ENCODE assay signal across 1 cellular context in genomic region chr1:94265931-94266330, GRCh38.
TF ChIP-seq lines count a peak whose summit lies in the region.

No MANE protein-coding gene starts in this region.

TF ChIP-seq in SK-N-SH, 30 proteins besides CTCF, POLR2A, EP300 and RAD21 (continued from another document):
- TF ChIP-seq ZBTB33 (IDR thresholded peaks at IDR 0.05; ENCODE audit: borderline replicate concordance, low read depth) = 0 out of 2 replicates have a peak, but pooled peaks have one; percentile 46
- TF ChIP-seq TEAD4 (IDR thresholded peaks at IDR 0.05; ENCODE audit: borderline replicate concordance, insufficient read depth) = peak; percentile 79
- peak; percentile 87 for TF ChIP-seq FOSL2 (IDR thresholded peaks at IDR 0.05; ENCODE audit: borderline replicate concordance, low read depth)
- TF ChIP-seq YY1 (IDR thresholded peaks at IDR 0.05; ENCODE audit: low read depth) = no peak
- peak; percentile 86 for TF ChIP-seq JUND (IDR thresholded peaks at IDR 0.05)
- TF ChIP-seq, protein P1, sequence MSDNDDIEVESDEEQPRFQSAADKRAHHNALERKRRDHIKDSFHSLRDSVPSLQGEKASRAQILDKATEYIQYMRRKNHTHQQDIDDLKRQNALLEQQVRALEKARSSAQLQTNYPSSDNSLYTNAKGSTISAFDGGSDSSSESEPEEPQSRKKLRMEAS (IDR thresholded peaks at IDR 0.05; ENCODE audit: low read depth) = peak; percentile 76
- TF ChIP-seq MEF2A (IDR thresholded peaks at IDR 0.05; ENCODE audit: borderline replicate concordance, low read depth) = no peak
- no peak for TF ChIP-seq RXRA (IDR thresholded peaks at IDR 0.05; ENCODE audit: borderline replicate concordance, low read depth)
- TF ChIP-seq FOXM1 (IDR thresholded peaks at IDR 0.05; ENCODE audit: low read depth) = peak; percentile 74
- peak; percentile 98 for TF ChIP-seq TCF12 (IDR thresholded peaks at IDR 0.05)
- 0 out of 2 replicates have a peak, but pooled peaks have one; percentile 8 for TF ChIP-seq USF1 (IDR thresholded peaks at IDR 0.05; ENCODE audit: borderline replicate concordance, low read depth)
- peak; percentile 55; the same call in 1 of the 2 replicates for TF ChIP-seq SIN3A (IDR thresholded peaks at IDR 0.05; ENCODE audit: borderline replicate concordance, low read depth, low read length)
- TF ChIP-seq, protein P2, sequence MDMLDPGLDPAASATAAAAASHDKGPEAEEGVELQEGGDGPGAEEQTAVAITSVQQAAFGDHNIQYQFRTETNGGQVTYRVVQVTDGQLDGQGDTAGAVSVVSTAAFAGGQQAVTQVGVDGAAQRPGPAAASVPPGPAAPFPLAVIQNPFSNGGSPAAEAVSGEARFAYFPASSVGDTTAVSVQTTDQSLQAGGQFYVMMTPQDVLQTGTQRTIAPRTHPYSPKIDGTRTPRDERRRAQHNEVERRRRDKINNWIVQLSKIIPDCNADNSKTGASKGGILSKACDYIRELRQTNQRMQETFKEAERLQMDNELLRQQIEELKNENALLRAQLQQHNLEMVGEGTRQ (IDR thresholded peaks at IDR 0.05; ENCODE audit: borderline replicate concordance, low read depth, low read length) = no peak
- TF ChIP-seq NFIC (IDR thresholded peaks at IDR 0.05; ENCODE audit: borderline replicate concordance) = peak; percentile 82
- no peak for TF ChIP-seq FOXJ3 (CRISPR knock-in tag; IDR thresholded peaks at IDR 0.05)
- no peak for TF ChIP-seq RFX5 (IDR thresholded peaks at IDR 0.05; ENCODE audit: low read length)
- TF ChIP-seq EZH2phosphoT487 (IDR thresholded peaks at IDR 0.05; ENCODE audit: borderline replicate concordance, low read depth) = no peak
